Comparison of ENCODE assay signal across 1 cellular context in the genomic region with DNA sequence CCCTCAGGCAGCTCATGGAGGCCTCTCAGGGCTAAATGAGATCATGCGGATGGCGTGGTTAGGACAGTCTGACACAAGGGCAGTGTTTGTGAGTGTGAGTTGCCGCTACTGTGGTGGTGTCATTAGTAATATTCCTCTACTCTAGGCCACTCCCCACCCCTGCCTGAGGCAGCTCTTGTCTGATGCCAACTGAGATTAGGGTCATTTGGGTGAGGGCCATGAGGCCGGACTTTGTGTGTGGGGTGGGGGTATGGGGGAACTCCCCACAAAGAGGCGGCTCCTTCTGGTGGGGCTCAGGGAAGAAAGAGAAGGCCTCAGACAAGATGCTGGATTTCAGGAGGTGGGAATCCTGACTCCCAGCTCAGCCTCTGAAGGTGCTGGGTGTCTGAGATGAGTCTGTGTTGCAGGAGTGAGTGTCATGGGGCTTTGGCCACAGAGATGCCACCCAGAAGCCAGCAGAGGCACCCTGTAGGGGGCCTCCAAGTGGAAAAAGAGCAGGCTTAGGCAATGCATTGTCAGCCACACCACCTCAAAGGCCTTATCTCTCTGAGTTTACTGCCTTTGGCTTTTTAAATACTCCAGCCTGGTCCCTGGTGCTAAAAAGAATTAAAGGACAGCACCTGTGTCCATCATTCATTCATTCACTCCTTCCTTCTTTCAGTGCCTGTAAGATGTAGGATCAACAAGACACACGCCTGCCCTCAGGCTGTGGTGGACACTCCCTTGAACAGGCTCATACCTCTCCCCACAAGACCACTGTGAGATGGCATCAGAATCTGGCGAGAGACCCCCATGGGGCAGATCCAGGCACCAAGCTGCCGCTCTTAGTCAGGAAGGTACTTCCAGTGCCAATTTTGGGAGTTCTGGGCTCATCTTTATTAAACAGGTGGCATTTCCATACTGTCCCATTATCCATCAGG.
TF ChIP-seq lines count a peak whose summit lies in the region.

No MANE protein-coding gene starts in this region.

TF ChIP-seq in HepG2, 621 proteins besides CTCF, POLR2A, EP300 and RAD21 (continued from another document and continues in another):
- TF ChIP-seq, protein P1, sequence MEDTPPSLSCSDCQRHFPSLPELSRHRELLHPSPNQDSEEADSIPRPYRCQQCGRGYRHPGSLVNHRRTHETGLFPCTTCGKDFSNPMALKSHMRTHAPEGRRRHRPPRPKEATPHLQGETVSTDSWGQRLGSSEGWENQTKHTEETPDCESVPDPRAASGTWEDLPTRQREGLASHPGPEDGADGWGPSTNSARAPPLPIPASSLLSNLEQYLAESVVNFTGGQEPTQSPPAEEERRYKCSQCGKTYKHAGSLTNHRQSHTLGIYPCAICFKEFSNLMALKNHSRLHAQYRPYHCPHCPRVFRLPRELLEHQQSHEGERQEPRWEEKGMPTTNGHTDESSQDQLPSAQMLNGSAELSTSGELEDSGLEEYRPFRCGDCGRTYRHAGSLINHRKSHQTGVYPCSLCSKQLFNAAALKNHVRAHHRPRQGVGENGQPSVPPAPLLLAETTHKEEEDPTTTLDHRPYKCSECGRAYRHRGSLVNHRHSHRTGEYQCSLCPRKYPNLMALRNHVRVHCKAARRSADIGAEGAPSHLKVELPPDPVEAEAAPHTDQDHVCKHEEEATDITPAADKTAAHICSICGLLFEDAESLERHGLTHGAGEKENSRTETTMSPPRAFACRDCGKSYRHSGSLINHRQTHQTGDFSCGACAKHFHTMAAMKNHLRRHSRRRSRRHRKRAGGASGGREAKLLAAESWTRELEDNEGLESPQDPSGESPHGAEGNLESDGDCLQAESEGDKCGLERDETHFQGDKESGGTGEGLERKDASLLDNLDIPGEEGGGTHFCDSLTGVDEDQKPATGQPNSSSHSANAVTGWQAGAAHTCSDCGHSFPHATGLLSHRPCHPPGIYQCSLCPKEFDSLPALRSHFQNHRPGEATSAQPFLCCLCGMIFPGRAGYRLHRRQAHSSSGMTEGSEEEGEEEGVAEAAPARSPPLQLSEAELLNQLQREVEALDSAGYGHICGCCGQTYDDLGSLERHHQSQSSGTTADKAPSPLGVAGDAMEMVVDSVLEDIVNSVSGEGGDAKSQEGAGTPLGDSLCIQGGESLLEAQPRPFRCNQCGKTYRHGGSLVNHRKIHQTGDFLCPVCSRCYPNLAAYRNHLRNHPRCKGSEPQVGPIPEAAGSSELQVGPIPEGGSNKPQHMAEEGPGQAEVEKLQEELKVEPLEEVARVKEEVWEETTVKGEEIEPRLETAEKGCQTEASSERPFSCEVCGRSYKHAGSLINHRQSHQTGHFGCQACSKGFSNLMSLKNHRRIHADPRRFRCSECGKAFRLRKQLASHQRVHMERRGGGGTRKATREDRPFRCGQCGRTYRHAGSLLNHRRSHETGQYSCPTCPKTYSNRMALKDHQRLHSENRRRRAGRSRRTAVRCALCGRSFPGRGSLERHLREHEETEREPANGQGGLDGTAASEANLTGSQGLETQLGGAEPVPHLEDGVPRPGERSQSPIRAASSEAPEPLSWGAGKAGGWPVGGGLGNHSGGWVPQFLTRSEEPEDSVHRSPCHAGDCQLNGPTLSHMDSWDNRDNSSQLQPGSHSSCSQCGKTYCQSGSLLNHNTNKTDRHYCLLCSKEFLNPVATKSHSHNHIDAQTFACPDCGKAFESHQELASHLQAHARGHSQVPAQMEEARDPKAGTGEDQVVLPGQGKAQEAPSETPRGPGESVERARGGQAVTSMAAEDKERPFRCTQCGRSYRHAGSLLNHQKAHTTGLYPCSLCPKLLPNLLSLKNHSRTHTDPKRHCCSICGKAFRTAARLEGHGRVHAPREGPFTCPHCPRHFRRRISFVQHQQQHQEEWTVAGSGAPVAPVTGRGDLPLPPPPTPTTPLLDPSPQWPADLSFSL (CRISPR knock-in tag; IDR thresholded peaks at IDR 0.05) = peak; percentile 73; the same call in 1 of the 2 replicates
- no peak for TF ChIP-seq ZNF878 (CRISPR knock-in tag; IDR thresholded peaks at IDR 0.05)
- 0 out of 2 replicates have a peak, but pooled peaks have one; percentile 10 for TF ChIP-seq DNMT1 (CRISPR knock-in tag; IDR thresholded peaks at IDR 0.05)
- peak; percentile 35; the same call in 1 of the 2 replicates for TF ChIP-seq STAG1 (CRISPR knock-in tag; IDR thresholded peaks at IDR 0.05)
- TF ChIP-seq ZNF614 (CRISPR knock-in tag; IDR thresholded peaks at IDR 0.05; ENCODE audit: borderline replicate concordance) = 0 out of 2 replicates have a peak, but pooled peaks have one; percentile 11
- TF ChIP-seq, protein P2, sequence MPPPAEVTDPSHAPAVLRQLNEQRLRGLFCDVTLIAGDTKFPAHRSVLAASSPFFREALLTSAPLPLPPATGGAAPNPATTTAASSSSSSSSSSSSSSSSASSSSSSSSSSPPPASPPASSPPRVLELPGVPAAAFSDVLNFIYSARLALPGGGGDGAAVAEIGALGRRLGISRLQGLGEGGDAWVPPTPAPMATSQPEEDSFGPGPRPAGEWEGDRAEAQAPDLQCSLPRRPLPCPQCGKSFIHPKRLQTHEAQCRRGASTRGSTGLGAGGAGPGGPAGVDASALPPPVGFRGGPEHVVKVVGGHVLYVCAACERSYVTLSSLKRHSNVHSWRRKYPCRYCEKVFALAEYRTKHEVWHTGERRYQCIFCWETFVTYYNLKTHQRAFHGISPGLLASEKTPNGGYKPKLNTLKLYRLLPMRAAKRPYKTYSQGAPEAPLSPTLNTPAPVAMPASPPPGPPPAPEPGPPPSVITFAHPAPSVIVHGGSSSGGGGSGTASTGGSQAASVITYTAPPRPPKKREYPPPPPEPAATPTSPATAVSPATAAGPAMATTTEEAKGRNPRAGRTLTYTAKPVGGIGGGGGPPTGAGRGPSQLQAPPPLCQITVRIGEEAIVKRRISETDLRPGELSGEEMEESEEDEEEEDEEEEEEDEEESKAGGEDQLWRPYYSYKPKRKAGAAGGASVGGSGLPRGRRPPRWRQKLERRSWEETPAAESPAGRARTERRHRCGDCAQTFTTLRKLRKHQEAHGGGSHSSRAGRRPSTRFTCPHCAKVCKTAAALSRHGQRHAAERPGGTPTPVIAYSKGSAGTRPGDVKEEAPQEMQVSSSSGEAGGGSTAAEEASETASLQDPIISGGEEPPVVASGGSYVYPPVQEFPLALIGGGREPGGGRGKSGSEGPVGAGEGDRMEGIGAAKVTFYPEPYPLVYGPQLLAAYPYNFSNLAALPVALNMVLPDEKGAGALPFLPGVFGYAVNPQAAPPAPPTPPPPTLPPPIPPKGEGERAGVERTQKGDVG (CRISPR knock-in tag; IDR thresholded peaks at IDR 0.05; ENCODE audit: borderline replicate concordance) = 0 out of 2 replicates have a peak, but pooled peaks have one; percentile 14
- 0 out of 2 replicates have a peak, but pooled peaks have one; percentile 42 for TF ChIP-seq ZNF563 (CRISPR knock-in tag; IDR thresholded peaks at IDR 0.05)
- TF ChIP-seq, protein P3, sequence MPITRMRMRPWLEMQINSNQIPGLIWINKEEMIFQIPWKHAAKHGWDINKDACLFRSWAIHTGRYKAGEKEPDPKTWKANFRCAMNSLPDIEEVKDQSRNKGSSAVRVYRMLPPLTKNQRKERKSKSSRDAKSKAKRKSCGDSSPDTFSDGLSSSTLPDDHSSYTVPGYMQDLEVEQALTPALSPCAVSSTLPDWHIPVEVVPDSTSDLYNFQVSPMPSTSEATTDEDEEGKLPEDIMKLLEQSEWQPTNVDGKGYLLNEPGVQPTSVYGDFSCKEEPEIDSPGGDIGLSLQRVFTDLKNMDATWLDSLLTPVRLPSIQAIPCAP (CRISPR knock-in tag; IDR thresholded peaks at IDR 0.05; ENCODE audit: low read depth) = 0 out of 2 replicates have a peak, but pooled peaks have one; percentile 21
- 0 out of 2 replicates have a peak, but pooled peaks have one; percentile 0 for TF ChIP-seq MYC (CRISPR knock-in tag; IDR thresholded peaks at IDR 0.05; ENCODE audit: borderline replicate concordance)
- TF ChIP-seq ZNF558 (CRISPR knock-in tag; IDR thresholded peaks at IDR 0.05; ENCODE audit: borderline replicate concordance) = 0 out of 2 replicates have a peak, but pooled peaks have one; percentile 62
- TF ChIP-seq, protein P4, sequence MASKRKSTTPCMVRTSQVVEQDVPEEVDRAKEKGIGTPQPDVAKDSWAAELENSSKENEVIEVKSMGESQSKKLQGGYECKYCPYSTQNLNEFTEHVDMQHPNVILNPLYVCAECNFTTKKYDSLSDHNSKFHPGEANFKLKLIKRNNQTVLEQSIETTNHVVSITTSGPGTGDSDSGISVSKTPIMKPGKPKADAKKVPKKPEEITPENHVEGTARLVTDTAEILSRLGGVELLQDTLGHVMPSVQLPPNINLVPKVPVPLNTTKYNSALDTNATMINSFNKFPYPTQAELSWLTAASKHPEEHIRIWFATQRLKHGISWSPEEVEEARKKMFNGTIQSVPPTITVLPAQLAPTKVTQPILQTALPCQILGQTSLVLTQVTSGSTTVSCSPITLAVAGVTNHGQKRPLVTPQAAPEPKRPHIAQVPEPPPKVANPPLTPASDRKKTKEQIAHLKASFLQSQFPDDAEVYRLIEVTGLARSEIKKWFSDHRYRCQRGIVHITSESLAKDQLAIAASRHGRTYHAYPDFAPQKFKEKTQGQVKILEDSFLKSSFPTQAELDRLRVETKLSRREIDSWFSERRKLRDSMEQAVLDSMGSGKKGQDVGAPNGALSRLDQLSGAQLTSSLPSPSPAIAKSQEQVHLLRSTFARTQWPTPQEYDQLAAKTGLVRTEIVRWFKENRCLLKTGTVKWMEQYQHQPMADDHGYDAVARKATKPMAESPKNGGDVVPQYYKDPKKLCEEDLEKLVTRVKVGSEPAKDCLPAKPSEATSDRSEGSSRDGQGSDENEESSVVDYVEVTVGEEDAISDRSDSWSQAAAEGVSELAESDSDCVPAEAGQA (IDR thresholded peaks at IDR 0.05; ENCODE audit: low read depth) = no peak
- TF ChIP-seq, protein P4 (CRISPR knock-in tag; IDR thresholded peaks at IDR 0.05; ENCODE audit: borderline replicate concordance) = no peak
- TF ChIP-seq, protein P5, sequence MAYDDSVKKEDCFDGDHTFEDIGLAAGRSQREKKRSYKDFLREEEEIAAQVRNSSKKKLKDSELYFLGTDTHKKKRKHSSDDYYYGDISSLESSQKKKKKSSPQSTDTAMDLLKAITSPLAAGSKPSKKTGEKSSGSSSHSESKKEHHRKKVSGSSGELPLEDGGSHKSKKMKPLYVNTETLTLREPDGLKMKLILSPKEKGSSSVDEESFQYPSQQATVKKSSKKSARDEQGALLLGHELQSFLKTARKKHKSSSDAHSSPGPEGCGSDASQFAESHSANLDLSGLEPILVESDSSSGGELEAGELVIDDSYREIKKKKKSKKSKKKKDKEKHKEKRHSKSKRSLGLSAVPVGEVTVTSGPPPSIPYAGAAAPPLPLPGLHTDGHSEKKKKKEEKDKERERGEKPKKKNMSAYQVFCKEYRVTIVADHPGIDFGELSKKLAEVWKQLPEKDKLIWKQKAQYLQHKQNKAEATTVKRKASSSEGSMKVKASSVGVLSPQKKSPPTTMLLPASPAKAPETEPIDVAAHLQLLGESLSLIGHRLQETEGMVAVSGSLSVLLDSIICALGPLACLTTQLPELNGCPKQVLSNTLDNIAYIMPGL (CRISPR knock-in tag; IDR thresholded peaks at IDR 0.05; ENCODE audit: borderline replicate concordance in 1 of 2, low read depth in 1 of 2) = 0 out of 4 replicates have a peak, but pooled peaks of 1 of the 2 experiments have one; percentile 4
- TF ChIP-seq, protein P6, sequence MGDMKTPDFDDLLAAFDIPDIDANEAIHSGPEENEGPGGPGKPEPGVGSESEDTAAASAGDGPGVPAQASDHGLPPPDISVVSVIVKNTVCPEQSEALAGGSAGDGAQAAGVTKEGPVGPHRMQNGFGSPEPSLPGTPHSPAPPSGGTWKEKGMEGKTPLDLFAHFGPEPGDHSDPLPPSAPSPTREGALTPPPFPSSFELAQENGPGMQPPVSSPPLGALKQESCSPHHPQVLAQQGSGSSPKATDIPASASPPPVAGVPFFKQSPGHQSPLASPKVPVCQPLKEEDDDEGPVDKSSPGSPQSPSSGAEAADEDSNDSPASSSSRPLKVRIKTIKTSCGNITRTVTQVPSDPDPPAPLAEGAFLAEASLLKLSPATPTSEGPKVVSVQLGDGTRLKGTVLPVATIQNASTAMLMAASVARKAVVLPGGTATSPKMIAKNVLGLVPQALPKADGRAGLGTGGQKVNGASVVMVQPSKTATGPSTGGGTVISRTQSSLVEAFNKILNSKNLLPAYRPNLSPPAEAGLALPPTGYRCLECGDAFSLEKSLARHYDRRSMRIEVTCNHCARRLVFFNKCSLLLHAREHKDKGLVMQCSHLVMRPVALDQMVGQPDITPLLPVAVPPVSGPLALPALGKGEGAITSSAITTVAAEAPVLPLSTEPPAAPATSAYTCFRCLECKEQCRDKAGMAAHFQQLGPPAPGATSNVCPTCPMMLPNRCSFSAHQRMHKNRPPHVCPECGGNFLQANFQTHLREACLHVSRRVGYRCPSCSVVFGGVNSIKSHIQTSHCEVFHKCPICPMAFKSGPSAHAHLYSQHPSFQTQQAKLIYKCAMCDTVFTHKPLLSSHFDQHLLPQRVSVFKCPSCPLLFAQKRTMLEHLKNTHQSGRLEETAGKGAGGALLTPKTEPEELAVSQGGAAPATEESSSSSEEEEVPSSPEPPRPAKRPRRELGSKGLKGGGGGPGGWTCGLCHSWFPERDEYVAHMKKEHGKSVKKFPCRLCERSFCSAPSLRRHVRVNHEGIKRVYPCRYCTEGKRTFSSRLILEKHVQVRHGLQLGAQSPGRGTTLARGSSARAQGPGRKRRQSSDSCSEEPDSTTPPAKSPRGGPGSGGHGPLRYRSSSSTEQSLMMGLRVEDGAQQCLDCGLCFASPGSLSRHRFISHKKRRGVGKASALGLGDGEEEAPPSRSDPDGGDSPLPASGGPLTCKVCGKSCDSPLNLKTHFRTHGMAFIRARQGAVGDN (CRISPR knock-in tag; IDR thresholded peaks at IDR 0.05) = peak; percentile 17; the same call in 1 of the 2 replicates
- 0 out of 2 replicates have a peak, but pooled peaks have one; percentile 15 for TF ChIP-seq SMC3 (IDR thresholded peaks at IDR 0.05; ENCODE audit: low read length)
- peak; percentile 7; the same call in 1 of the 2 replicates for TF ChIP-seq ETV5 (CRISPR knock-in tag; IDR thresholded peaks at IDR 0.05; ENCODE audit: borderline replicate concordance)
- peak; percentile 5 for TF ChIP-seq SRSF1 (optimal IDR thresholded peaks at IDR 0.05; ENCODE audit: low read depth, low read length)
- TF ChIP-seq, protein P7, sequence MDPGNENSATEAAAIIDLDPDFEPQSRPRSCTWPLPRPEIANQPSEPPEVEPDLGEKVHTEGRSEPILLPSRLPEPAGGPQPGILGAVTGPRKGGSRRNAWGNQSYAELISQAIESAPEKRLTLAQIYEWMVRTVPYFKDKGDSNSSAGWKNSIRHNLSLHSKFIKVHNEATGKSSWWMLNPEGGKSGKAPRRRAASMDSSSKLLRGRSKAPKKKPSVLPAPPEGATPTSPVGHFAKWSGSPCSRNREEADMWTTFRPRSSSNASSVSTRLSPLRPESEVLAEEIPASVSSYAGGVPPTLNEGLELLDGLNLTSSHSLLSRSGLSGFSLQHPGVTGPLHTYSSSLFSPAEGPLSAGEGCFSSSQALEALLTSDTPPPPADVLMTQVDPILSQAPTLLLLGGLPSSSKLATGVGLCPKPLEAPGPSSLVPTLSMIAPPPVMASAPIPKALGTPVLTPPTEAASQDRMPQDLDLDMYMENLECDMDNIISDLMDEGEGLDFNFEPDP (CRISPR knock-in tag; conservative IDR thresholded peaks at IDR 0.05) = no peak
